Comparison of ENCODE assay signal across 18 cellular contexts in the genomic region with DNA sequence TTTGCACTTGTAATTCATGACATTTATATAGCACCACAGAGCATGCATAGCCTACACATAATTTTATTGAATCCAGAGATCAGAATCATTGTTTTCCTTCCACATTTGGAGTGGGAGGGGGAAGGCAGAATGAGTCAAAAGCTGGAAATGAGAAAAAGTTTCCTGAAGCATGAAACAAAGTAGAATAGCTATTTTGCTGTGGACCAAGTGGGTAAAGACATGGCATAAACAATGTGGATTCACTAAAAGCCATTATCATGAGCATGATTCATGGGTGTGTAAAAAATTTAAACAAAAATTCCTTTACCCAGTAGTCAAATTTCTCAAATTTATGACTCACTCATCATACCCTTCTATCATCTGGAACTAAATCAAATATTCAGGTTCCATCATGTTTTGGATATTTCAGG.
A peak's percentile ranks its signal among the peaks of the same experiment; 100 is the strongest.
DNase-seq lines count a peak whose midpoint lies in the region; ATAC-seq and TF ChIP-seq lines count a peak whose summit lies in the region.
"Had no signal": no experiment of that assay in that cellular context is flagged by ENCODE, and none has a peak within 500 bp of the region (broad histone marks: within the 10 kb centered on the region; RNA-seq: fewer than 3 reads in every experiment).

No MANE protein-coding gene starts in this region.

- H3K36me3 Mint-ChIP-seq in CD8-positive, alpha-beta T cell: no peaks in the 10 kb centered on the region
- H3K36me3 Mint-ChIP-seq: CD8-positive, alpha-beta memory T cell had no signal

- TF ChIP-seq CTCF in CD8-positive, alpha-beta T cell (IDR thresholded peaks at IDR 0.05): no peak

- peaks cover 3% of the 10 kb centered on the region for H3K9me3 Mint-ChIP-seq in CD8-positive, alpha-beta T cell
- H3K9me3 Mint-ChIP-seq: activated CD8-positive, alpha-beta T cell treated with anti-CD3 and anti-CD28 coated beads for 36 hours had no signal

- CTCF ChIA-PET in CD8-positive, alpha-beta T cell (lab: Charles Lee): no interaction called here

- intact Hi-C loops in CD8-positive, alpha-beta T cell (cut with DNase I, micrococcal nuclease): no loop called here

- H3K4me3 ChIP-seq in SJSA1 (no peak overlapping the region), skeletal muscle cell (ENCODE audit: low read depth, low read length) (no peak overlapping the region)
- no peak overlapping the region for H3K4me3 ChIP-seq in CD8-positive, alpha-beta T cell (ENCODE audit: low read depth, low read length)

- peak overlapping the region; percentile 39 for H3K27ac ChIP-seq in SJSA1
- H3K27ac ChIP-seq in CD8-positive, alpha-beta T cell (ENCODE audit: low read depth, low read length): no peak overlapping the region

- H3K4me3 Mint-ChIP-seq in CD8-positive, alpha-beta T cell: no peak overlapping the region
- H3K4me3 Mint-ChIP-seq: activated CD8-positive, alpha-beta T cell treated with anti-CD3 and anti-CD28 coated beads for 36 hours; activated T-helper 17 cell treated with anti-CD3 and anti-CD28 coated beads, Interleukin-2, amount 50 U/mL, for 72 hours; CD8-positive, alpha-beta memory T cell had no signal

- POLR2A ChIA-PET in CD8-positive, alpha-beta T cell (lab: Charles Lee): no interaction called here

- no peak overlapping the region for H3K27ac Mint-ChIP-seq in CD8-positive, alpha-beta T cell
- H3K27ac Mint-ChIP-seq: activated CD8-positive, alpha-beta T cell treated with anti-CD3 and anti-CD28 coated beads for 36 hours; activated T-helper 17 cell treated with anti-CD3 and anti-CD28 coated beads, Interleukin-2, amount 50 U/mL, for 72 hours; CD8-positive, alpha-beta memory T cell had no signal

- peaks cover 22% of the 10 kb centered on the region for H3K4me1 ChIP-seq in SJSA1 (replicated peaks)
- no peaks in the 10 kb centered on the region for H3K4me1 ChIP-seq in CD8-positive, alpha-beta T cell (ENCODE audit: insufficient read depth, low read length)

- H3K36me3 ChIP-seq in SJSA1: no peaks in the 10 kb centered on the region
- no peaks in the 10 kb centered on the region for H3K36me3 ChIP-seq in CD8-positive, alpha-beta T cell (ENCODE audit: insufficient read depth, low read length)

- DNase-seq in GM03348 (ENCODE audit: low spot score) (peak; percentile 58), SJSA1 (ENCODE audit: low read depth in 1 of 2, low spot score in 2 of 2) (peak in 1 of 2 experiments; percentile 80), fibroblast of gingiva (ENCODE audit: low read depth) (peak; percentile 69), skeletal muscle cell (ENCODE audit: low read depth) (peak; percentile 45), HUDEP-2 (lab: John Stamatoyannopoulos, UW; ENCODE audit: unreplicated experiment in 76 of 76) (no peak), COLO829 (ENCODE audit: low spot score) (no peak)
- no peak for DNase-seq in activated CD4-positive, CD25-positive, alpha-beta regulatory T cell treated with anti-CD3 and anti-CD28 coated beads, Interleukin-2, amount 50 U/mL, for 72 hours
- DNase-seq in CD8-positive, alpha-beta T cell: no peak
- DNase-seq: activated CD8-positive, alpha-beta T cell treated with anti-CD3 and anti-CD28 coated beads for 36 hours; aorta; CD8-positive, alpha-beta memory T cell; glutamatergic neuron; Kasumi-1; left cardiac atrium; NCI-H2029 treated with DMSO at 0.1 percent for 48 hours; NCI-H774 had no signal

- H3K4me1 Mint-ChIP-seq in CD8-positive, alpha-beta T cell (ENCODE audit: low read depth): no peaks in the 10 kb centered on the region
- H3K4me1 Mint-ChIP-seq: activated T-helper 17 cell treated with anti-CD3 and anti-CD28 coated beads, Interleukin-2, amount 50 U/mL, for 72 hours; CD8-positive, alpha-beta memory T cell had no signal

- ATAC-seq in CD8-positive, alpha-beta T cell: no peak
- ATAC-seq: activated CD8-positive, alpha-beta T cell treated with anti-CD3 and anti-CD28 coated beads for 36 hours; activated T-helper 17 cell treated with anti-CD3 and anti-CD28 coated beads, Interleukin-2, amount 50 U/mL, for 72 hours; left cardiac atrium; Right ventricle myocardium inferior had no signal

- peaks cover 6% of the 10 kb centered on the region for H3K27me3 Mint-ChIP-seq in CD8-positive, alpha-beta T cell (ENCODE audit: low read depth)

- no peaks in the 10 kb centered on the region for H3K27me3 ChIP-seq in SJSA1 (replicated peaks)
- no peaks in the 10 kb centered on the region for H3K27me3 ChIP-seq in CD8-positive, alpha-beta T cell (ENCODE audit: insufficient read depth, low read length)

- H3K9me3 ChIP-seq in SJSA1 (replicated peaks): no peaks in the 10 kb centered on the region
- H3K9me3 ChIP-seq in CD8-positive, alpha-beta T cell (ENCODE audit: low read length): no peaks in the 10 kb centered on the region

Comparison
In these comparisons a context has a peak if more than half of its experiments do, and no peak if none do; other contexts are left out.
1. DNase-seq: peak in GM03348 (single experiment), fibroblast of gingiva (single experiment) and skeletal muscle cell (single experiment); none in HUDEP-2 (0 of 76), COLO829 (single experiment), activated CD4-positive, CD25-positive, alpha-beta regulatory T cell treated with anti-CD3 and anti-CD28 coated beads, Interleukin-2, amount 50 U/mL, for 72 hours (single experiment) and CD8-positive, alpha-beta T cell (0 of 7).